24 cellular contexts compared by ENCODE assay signal in genomic region chr10:60396766-60397165, GRCh38.
"Had no signal": no experiment of that assay in that cellular context is flagged by ENCODE, and none has a peak within 500 bp of the region (broad histone marks: within the 10 kb centered on the region; RNA-seq: fewer than 3 reads in every experiment).

No MANE protein-coding gene starts in this region.

- DNase-seq: activated B cell treated with CpG ODN at 0.5 μM for 24 hours; activated CD4-positive, alpha-beta memory T cell treated with anti-CD3 and anti-CD28 coated beads for 36 hours; activated CD4-positive, alpha-beta T cell treated with anti-CD3 and anti-CD28 coated beads, Interleukin-2, amount 10 ng/mL, durations not matched to agents 7 days and 5 days; activated CD8-positive, alpha-beta memory T cell treated with anti-CD3 and anti-CD28 coated beads for 24 hours; activated effector memory CD4-positive, alpha-beta T cell treated with anti-CD3 and anti-CD28 coated beads, Interleukin-2, amount 50 U/mL, for 16 hours; activated naive CD4-positive, alpha-beta T cell treated with Interleukin-2 at 50 U/mL for 16 hours; activated T-cell treated with anti-CD3 and anti-CD28 coated beads, Interleukin-2, amount 50 U/mL, for 4 hours; KG1; NCI-H1048; NCI-H146; NCI-H187 treated with DMSO at 0.1 percent for 48 hours; NCI-H2081 treated with DMSO at 0.1 percent for 48 hours; NCI-H446 treated with DMSO at 0.1 percent for 48 hours; NCI-H526; NCI-H82; OCI-M1; SHP77; T-cell; T-helper 2 cell; T1000 had no signal

- H3K27ac ChIP-seq: breast epithelium, RWPE1 had no signal

- H3K27me3 Mint-ChIP-seq: activated B cell treated with CpG ODN at 0.5 μM for 24 hours; activated CD4-positive, alpha-beta memory T cell treated with anti-CD3 and anti-CD28 coated beads for 36 hours; activated CD4-positive, alpha-beta T cell treated with anti-CD3 and anti-CD28 coated beads, Interleukin-2, amount 10 ng/mL, durations not matched to agents 7 days and 5 days; activated naive CD8-positive, alpha-beta T cell; T-cell had no signal

- H3K27me3 ChIP-seq: breast epithelium had no signal

- H3K36me3 ChIP-seq: breast epithelium had no signal

- FAIRE-seq: TTC549 had no signal

- H3K27ac Mint-ChIP-seq: activated B cell treated with CpG ODN at 0.5 μM for 24 hours; activated CD4-positive, alpha-beta memory T cell treated with anti-CD3 and anti-CD28 coated beads for 36 hours; activated CD4-positive, alpha-beta T cell treated with anti-CD3 and anti-CD28 coated beads, Interleukin-2, amount 10 ng/mL, durations not matched to agents 7 days and 5 days; activated naive CD8-positive, alpha-beta T cell; T-cell had no signal

- H3K4me1 ChIP-seq: breast epithelium had no signal

- H3K9me3 Mint-ChIP-seq: activated B cell treated with CpG ODN at 0.5 μM for 24 hours; activated CD4-positive, alpha-beta memory T cell treated with anti-CD3 and anti-CD28 coated beads for 36 hours; activated CD4-positive, alpha-beta T cell treated with anti-CD3 and anti-CD28 coated beads, Interleukin-2, amount 10 ng/mL, durations not matched to agents 7 days and 5 days; activated T-cell treated with anti-CD3 and anti-CD28 coated beads, Interleukin-2, amount 50 U/mL, for 4 hours; T-cell had no signal

- H3K36me3 Mint-ChIP-seq: activated CD4-positive, alpha-beta memory T cell treated with anti-CD3 and anti-CD28 coated beads for 36 hours; activated naive CD8-positive, alpha-beta T cell; T-cell had no signal

- H3K4me3 ChIP-seq: breast epithelium had no signal

- H3K9me3 ChIP-seq: breast epithelium had no signal

- H3K4me3 Mint-ChIP-seq: activated B cell treated with CpG ODN at 0.5 μM for 24 hours; activated CD4-positive, alpha-beta memory T cell treated with anti-CD3 and anti-CD28 coated beads for 36 hours; activated CD4-positive, alpha-beta T cell treated with anti-CD3 and anti-CD28 coated beads, Interleukin-2, amount 10 ng/mL, durations not matched to agents 7 days and 5 days; activated naive CD8-positive, alpha-beta T cell; activated T-cell treated with anti-CD3 and anti-CD28 coated beads, Interleukin-2, amount 50 U/mL, for 4 hours; T-cell had no signal
